In the genomic region with DNA sequence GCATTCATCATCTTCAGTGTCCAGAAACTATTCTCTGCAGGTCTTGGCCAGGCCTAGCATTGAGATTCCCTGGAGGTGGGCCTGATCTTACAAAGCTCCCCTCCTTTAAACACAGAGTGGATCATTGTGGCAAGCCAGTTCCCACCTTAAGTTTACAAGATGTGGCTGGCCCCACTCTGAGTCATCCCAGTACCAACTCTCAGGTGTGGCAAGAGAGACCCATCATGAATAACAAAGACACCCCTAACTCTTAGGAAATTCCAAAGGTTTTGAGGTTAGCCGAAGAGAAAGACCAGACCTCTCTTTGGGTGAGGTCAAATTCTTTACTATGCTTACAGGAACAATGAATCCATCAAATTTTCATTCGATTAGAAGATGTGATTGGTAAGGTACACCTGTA, we compare ENCODE assay signal across 30 cellular contexts.
"Had no signal": no experiment of that assay in that cellular context is flagged by ENCODE, and none has a peak within 500 bp of the region (broad histone marks: within the 10 kb centered on the region; RNA-seq: fewer than 3 reads in every experiment).

No MANE protein-coding gene starts in this region.

- H3K4me3 ChIP-seq: SJSA1 had no signal

- H3K36me3 ChIP-seq: SJSA1 had no signal

- H3K27ac ChIP-seq: SJSA1 had no signal

- H3K4me3 Mint-ChIP-seq: activated CD8-positive, alpha-beta T cell treated with anti-CD3 and anti-CD28 coated beads, Interleukin-2, amount 10 ng/mL, durations not matched to agents 7 days and 5 days; activated naive CD8-positive, alpha-beta T cell treated with anti-CD3 and anti-CD28 coated beads, Interleukin-2, amount 50 U/mL, for 24 hours; activated T-cell treated with anti-CD3 and anti-CD28 coated beads, Interleukin-2, amount 50 U/mL, for 24 hours; activated T-helper 1 cell treated with anti-CD3 and anti-CD28 coated beads, Interleukin-12 subunit alpha, Interleukin-12 subunit beta, Interleukin-2, Interleukin-4 antibody, amounts not matched to agents 30 ng/mL and 10 ng/mL and 1 ng/mL, durations not matched to agents 14 hours and 24 hours and 36 hours; brain; T-helper 1 cell treated with Interleukin-12 subunit alpha and Interleukin-12 subunit beta and Interleukin-4 antibody, amounts not matched to agents 30 μg/mL and 1 μg/mL, for 36 hours had no signal

- H3K9me3 ChIP-seq: SJSA1 had no signal

- FAIRE-seq: astrocyte had no signal

- H3K36me3 Mint-ChIP-seq: activated naive CD4-positive, alpha-beta T cell treated with anti-CD3 and anti-CD28 coated beads, Interleukin-2, amount 50 U/mL, for 72 hours; brain had no signal

- H3K27ac Mint-ChIP-seq: activated CD8-positive, alpha-beta T cell treated with anti-CD3 and anti-CD28 coated beads, Interleukin-2, amount 10 ng/mL, durations not matched to agents 7 days and 5 days; activated naive CD8-positive, alpha-beta T cell treated with anti-CD3 and anti-CD28 coated beads, Interleukin-2, amount 50 U/mL, for 24 hours; activated T-cell treated with anti-CD3 and anti-CD28 coated beads, Interleukin-2, amount 50 U/mL, for 24 hours; activated T-helper 1 cell treated with anti-CD3 and anti-CD28 coated beads, Interleukin-12 subunit alpha, Interleukin-12 subunit beta, Interleukin-2, Interleukin-4 antibody, amounts not matched to agents 30 ng/mL and 10 ng/mL and 1 ng/mL, durations not matched to agents 14 hours and 24 hours and 36 hours; brain; T-helper 1 cell treated with Interleukin-12 subunit alpha and Interleukin-12 subunit beta and Interleukin-4 antibody, amounts not matched to agents 30 μg/mL and 1 μg/mL, for 36 hours had no signal

- H3K27me3 Mint-ChIP-seq: activated naive CD8-positive, alpha-beta T cell treated with anti-CD3 and anti-CD28 coated beads, Interleukin-2, amount 50 U/mL, for 24 hours; activated T-cell treated with anti-CD3 and anti-CD28 coated beads, Interleukin-2, amount 50 U/mL, for 24 hours had no signal

- ATAC-seq: activated CD8-positive, alpha-beta T cell treated with anti-CD3 and anti-CD28 coated beads, Interleukin-2, amount 10 ng/mL, durations not matched to agents 7 days and 5 days; activated naive CD8-positive, alpha-beta T cell treated with anti-CD3 and anti-CD28 coated beads, Interleukin-2, amount 50 U/mL, for 24 hours; Panc1; SK-N-SH treated with all-trans-retinoic acid at 6 μM for 48 hours had no signal

- H3K4me1 Mint-ChIP-seq: activated naive CD8-positive, alpha-beta T cell treated with anti-CD3 and anti-CD28 coated beads, Interleukin-2, amount 50 U/mL, for 24 hours; brain had no signal

- DNase-seq: activated CD4-positive, alpha-beta T cell treated with anti-CD3 and anti-CD28 coated beads for 48 hours; activated CD4-positive, alpha-beta T cell treated with anti-CD3 and anti-CD28 coated beads, Interleukin-2, amount 50 U/mL, for 4 hours; activated CD4-positive, CD25-positive, alpha-beta regulatory T cell treated with anti-CD3 and anti-CD28 coated beads, Interleukin-2, amount 50 U/mL, for 72 hours; activated CD8-positive, alpha-beta memory T cell treated with anti-CD3 and anti-CD28 coated beads, Interleukin-2, amount 50 U/mL, for 48 hours; activated CD8-positive, alpha-beta T cell treated with anti-CD3 and anti-CD28 coated beads, Interleukin-2, amount 10 ng/mL, durations not matched to agents 7 days and 5 days; activated effector memory CD4-positive, alpha-beta T cell treated with anti-CD3 and anti-CD28 coated beads, Interleukin-2, amount 50 U/mL, for 16 hours; activated naive CD4-positive, alpha-beta T cell treated with Interleukin-2 at 50 U/mL for 16 hours; activated naive CD8-positive, alpha-beta T cell treated with anti-CD3 and anti-CD28 coated beads, Interleukin-2, amount 50 U/mL, for 24 hours; activated T-cell treated with anti-CD3 and anti-CD28 coated beads, Interleukin-2, amount 50 U/mL, for 24 hours; amygdala; cerebellar nuclear complex; KG1; NCI-H1105; NCI-H1436; NCI-H1694 treated with DMSO at 0.1 percent for 48 hours; NCI-H2029 treated with DMSO at 0.1 percent for 48 hours; NCI-H510A treated with DMSO at 0.1 percent for 48 hours; NCI-H69; NK-92 treated with Interleukin-12 subunit alpha and Interleukin-12 subunit beta, amount 100 ng/mL, for 24 hours; OCI-M1; RPMI8226; SHP77 had no signal

- H3K27me3 ChIP-seq: SJSA1 had no signal

- H3K9me3 Mint-ChIP-seq: activated naive CD4-positive, alpha-beta T cell treated with anti-CD3 and anti-CD28 coated beads, Interleukin-2, amount 50 U/mL, for 72 hours; activated naive CD8-positive, alpha-beta T cell treated with anti-CD3 and anti-CD28 coated beads, Interleukin-2, amount 50 U/mL, for 24 hours; activated T-cell treated with anti-CD3 and anti-CD28 coated beads, Interleukin-2, amount 50 U/mL, for 24 hours; activated T-helper 1 cell treated with anti-CD3 and anti-CD28 coated beads, Interleukin-12 subunit alpha, Interleukin-12 subunit beta, Interleukin-2, Interleukin-4 antibody, amounts not matched to agents 30 ng/mL and 10 ng/mL and 1 ng/mL, durations not matched to agents 14 hours and 24 hours and 36 hours; brain; T-helper 1 cell treated with Interleukin-12 subunit alpha and Interleukin-12 subunit beta and Interleukin-4 antibody, amounts not matched to agents 30 μg/mL and 1 μg/mL, for 36 hours had no signal
